Comparison of ENCODE assay signal across 18 cellular contexts in genomic region chr20:51176446-51176845, GRCh38.
"Had no signal": no experiment of that assay in that cellular context is flagged by ENCODE, and none has a peak within 500 bp of the region (broad histone marks: within the 10 kb centered on the region; RNA-seq: fewer than 3 reads in every experiment).

No MANE protein-coding gene starts in this region.

- H3K27ac Mint-ChIP-seq: effector memory CD8-positive, alpha-beta T cell; natural killer cell treated with Interleukin-12 subunit alpha and Interleukin-12 subunit beta and Interleukin-15 and Interleukin-18, amount 100 ng/mL, for 72 hours; stimulated activated effector memory CD8-positive, alpha-beta T cell treated with anti-CD3 and anti-CD28 coated beads, Interleukin-12 subunit alpha, Interleukin-12 subunit beta, amount 100 ng/mL, for 72 hours had no signal

- H3K9me3 ChIP-seq: mucosa of descending colon, pancreas, right lobe of liver, stomach, tibial artery, upper lobe of left lung had no signal

- DNase-seq: caudate nucleus; cerebellar nuclear complex; cortex of kidney; effector memory CD8-positive, alpha-beta T cell; kidney; mucosa of descending colon; naive B cell; pancreas; right lobe of liver; stimulated activated CD4-positive, alpha-beta T cell treated with anti-CD3 and anti-CD28 coated beads, Interleukin-2, amount 100 ng/mL, for 24 hours; stimulated activated CD4-positive, alpha-beta T cell treated with anti-CD3 and anti-CD28 coated beads, Interleukin-4, amount 100 ng/mL, for 24 hours; stimulated activated naive CD4-positive, alpha-beta T cell treated with Interleukin-2 at 50 U/mL for 16 hours; stomach; tibial artery; upper lobe of left lung had no signal

- H3K27me3 ChIP-seq: right lobe of liver, upper lobe of left lung had no signal

- H3K36me3 Mint-ChIP-seq: naive B cell; natural killer cell treated with Interleukin-12 subunit alpha and Interleukin-12 subunit beta and Interleukin-15 and Interleukin-18, amount 100 ng/mL, for 72 hours; stimulated activated effector memory CD8-positive, alpha-beta T cell treated with anti-CD3 and anti-CD28 coated beads, Interleukin-12 subunit alpha, Interleukin-12 subunit beta, amount 100 ng/mL, for 72 hours had no signal

- H3K79me2 ChIP-seq: hepatocyte had no signal

- H3K4me3 ChIP-seq: hepatocyte, mucosa of descending colon, pancreas, right lobe of liver, stomach, tibial artery, upper lobe of left lung had no signal

- H3K4me1 Mint-ChIP-seq: stimulated activated effector memory CD8-positive, alpha-beta T cell treated with anti-CD3 and anti-CD28 coated beads, Interleukin-12 subunit alpha, Interleukin-12 subunit beta, amount 100 ng/mL, for 72 hours had no signal

- H2AFZ ChIP-seq: hepatocyte had no signal

- H3K4me2 ChIP-seq: hepatocyte had no signal

- H3K9me3 Mint-ChIP-seq: effector memory CD8-positive, alpha-beta T cell; natural killer cell treated with Interleukin-12 subunit alpha and Interleukin-12 subunit beta and Interleukin-15 and Interleukin-18, amount 100 ng/mL, for 72 hours; stimulated activated effector memory CD8-positive, alpha-beta T cell treated with anti-CD3 and anti-CD28 coated beads, Interleukin-12 subunit alpha, Interleukin-12 subunit beta, amount 100 ng/mL, for 72 hours had no signal

- H3K27ac ChIP-seq: hepatocyte, pancreas, right lobe of liver, stomach, tibial artery, upper lobe of left lung had no signal

- H3K4me3 Mint-ChIP-seq: effector memory CD8-positive, alpha-beta T cell; naive B cell; natural killer cell treated with Interleukin-12 subunit alpha and Interleukin-12 subunit beta and Interleukin-15 and Interleukin-18, amount 100 ng/mL, for 72 hours; stimulated activated effector memory CD8-positive, alpha-beta T cell treated with anti-CD3 and anti-CD28 coated beads, Interleukin-12 subunit alpha, Interleukin-12 subunit beta, amount 100 ng/mL, for 72 hours had no signal

- H3K4me1 ChIP-seq: pancreas, right lobe of liver, stomach, tibial artery, upper lobe of left lung had no signal

- H3K36me3 ChIP-seq: pancreas, right lobe of liver, stomach, tibial artery, upper lobe of left lung had no signal
